Comparison of ENCODE assay signal across 20 cellular contexts in genomic region chr12:93530358-93530757, GRCh38. TPM values are rescaled to one million over a fixed set of nuclear protein-coding genes. Genes with fewer than 3 reads are reported as not detected.
DNase-seq lines count a peak whose midpoint lies in the region; ATAC-seq, FAIRE-seq and TF ChIP-seq lines count a peak whose summit lies in the region.
"Had no signal": no experiment of that assay in that cellular context is flagged by ENCODE, and none has a peak within 500 bp of the region (broad histone marks: within the 10 kb centered on the region; RNA-seq: fewer than 3 reads in every experiment).

No MANE protein-coding gene starts in this region.

- peak overlapping the region; percentile 24 for H2AFZ ChIP-seq in endothelial cell of umbilical vein (ENCODE audit: low read depth, low read length)

- no peak overlapping the region for H3K9ac ChIP-seq in endothelial cell of umbilical vein (replicated peaks; ENCODE audit: extremely low read depth, insufficient read depth, low read length)

- intact Hi-C loops in activated naive CD4-positive, alpha-beta T cell treated with anti-CD3 and anti-CD28 coated beads for 36 hours (cut with micrococcal nuclease): no loop called here
- intact Hi-C loops in endothelial cell of umbilical vein (cut with micrococcal nuclease): no loop called here

- dilution Hi-C loops in endothelial cell of umbilical vein (cut with MboI; ENCODE audit: extremely low pct_ligation_motif_present, low sequenced_read_pairs): no loop called here

- CTCF ChIA-PET in activated naive CD4-positive, alpha-beta T cell treated with anti-CD3 and anti-CD28 coated beads for 36 hours (lab: Charles Lee): interaction anchor here (0.5 to 1.0 kb wide), 3 partner anchors 8 to 596 kb away, joined by 3 to 5 read pairs (median 5); no protein-coding TSS in a partner anchor
- CTCF ChIA-PET in endothelial cell of umbilical vein (lab: Charles Lee): interaction anchor here (0.6 to 1.1 kb wide), 3 partner anchors 39 to 572 kb away, joined by 3 to 5 read pairs (median 3); no protein-coding TSS in a partner anchor

- H4K20me1 ChIP-seq in endothelial cell of umbilical vein (replicated peaks; ENCODE audit: control insufficient read depth, extremely low read depth, insufficient read depth, low read length): no peaks in the 10 kb centered on the region

- BruUV-seq in endothelial cell of umbilical vein (replicated peaks; lab: Mats Ljungman, UMichigan): no TSS peak

- H3K9me3 Mint-ChIP-seq in activated naive CD4-positive, alpha-beta T cell treated with anti-CD3 and anti-CD28 coated beads for 36 hours: no peaks in the 10 kb centered on the region
- no peaks in the 10 kb centered on the region for H3K9me3 Mint-ChIP-seq in activated naive CD4-positive, alpha-beta T cell treated with anti-CD3 and anti-CD28 coated beads, Interleukin-2, amount 50 U/mL, for 72 hours
- H3K9me3 Mint-ChIP-seq in type B pancreatic cell: no peaks in the 10 kb centered on the region

- no peaks in the 10 kb centered on the region for H3K79me2 ChIP-seq in endothelial cell of umbilical vein (ENCODE audit: control insufficient read depth, insufficient read depth, low read length)

- peak; percentile 76 for FAIRE-seq in endothelial cell of umbilical vein (lab: Jason Lieb, UNC)
- FAIRE-seq: endometrium, frontal cortex had no signal

- DNase-seq in activated naive CD4-positive, alpha-beta T cell treated with anti-CD3 and anti-CD28 coated beads for 36 hours: peak; percentile 21
- DNase-seq in activated naive CD4-positive, alpha-beta T cell treated with anti-CD3 and anti-CD28 coated beads, Interleukin-2, amount 50 U/mL, for 72 hours (ENCODE audit: low spot score in 2 of 2): no peak
- DNase-seq in T-helper 17 cell (no peak), endothelial cell of umbilical vein (ENCODE audit: low read depth, low spot score) (peak; percentile 73), type B pancreatic cell (ENCODE audit: extremely low spot score, unreplicated experiment) (peak; percentile 7), H4 (ENCODE audit: low spot score) (no peak), NK-92 (lab: John Stamatoyannopoulos, UW; ENCODE audit: unreplicated experiment) (no peak)
- DNase-seq: activated T-cell treated with anti-CD3 and anti-CD28 coated beads, Interleukin-2, amount 50 U/mL, for 1 hour; central memory CD4-positive, alpha-beta T cell; MG63; NCI-H187 treated with DMSO at 0.1 percent for 48 hours; NCI-H446 treated with DMSO at 0.1 percent for 48 hours; right cardiac atrium; SHP77 treated with DMSO at 0.1 percent for 48 hours had no signal

- POLR2A ChIA-PET in endothelial cell of umbilical vein (lab: Charles Lee): interaction anchor here (0.7 kb wide), 1 partner anchor 763 kb away, joined by 3 read pairs; no protein-coding TSS in a partner anchor

- no peaks in the 10 kb centered on the region for H3K9me1 ChIP-seq in endothelial cell of umbilical vein (replicated peaks; ENCODE audit: control insufficient read depth, extremely low read depth, insufficient read depth, low read length)

- no peak overlapping the region for H3K4me3 ChIP-seq in endothelial cell of umbilical vein (replicated peaks in 1 of 3; ENCODE audit: insufficient read depth in 1 of 3, low read depth in 1 of 3, low read length in 3 of 3)
- H3K4me3 ChIP-seq: MG63, vagina had no signal

- no peak for TF ChIP-seq CTCF in endothelial cell of umbilical vein (IDR thresholded peaks at IDR 0.05; ENCODE audit: extremely low read depth in 1 of 2, insufficient read depth in 1 of 2, low read depth in 1 of 2, low read length in 2 of 2)
- no peak for TF ChIP-seq CTCF in type B pancreatic cell (conservative IDR thresholded peaks at IDR 0.05)

- peaks cover 15% of the 10 kb centered on the region for H3K4me1 Mint-ChIP-seq in activated naive CD4-positive, alpha-beta T cell treated with anti-CD3 and anti-CD28 coated beads for 36 hours (ENCODE audit: low read depth)
- H3K4me1 Mint-ChIP-seq in T-helper 17 cell (peaks cover 10% of the 10 kb centered on the region), type B pancreatic cell (ENCODE audit: unreplicated experiment) (peaks cover 5% of the 10 kb centered on the region)

- TF ChIP-seq POLR2A in endothelial cell of umbilical vein (IDR thresholded peaks at IDR 0.05; ENCODE audit: low read depth, low read length): no peak

- H3K4me3 Mint-ChIP-seq in activated naive CD4-positive, alpha-beta T cell treated with anti-CD3 and anti-CD28 coated beads for 36 hours: no peak overlapping the region
- H3K4me3 Mint-ChIP-seq in T-helper 17 cell (no peak overlapping the region), type B pancreatic cell (no peak overlapping the region)

- no peak overlapping the region for H3K27ac ChIP-seq in endothelial cell of umbilical vein (ENCODE audit: insufficient read depth, low read depth, low read length)
- H3K27ac ChIP-seq: neutrophil, vagina had no signal

- ATAC-seq in activated naive CD4-positive, alpha-beta T cell treated with anti-CD3 and anti-CD28 coated beads, Interleukin-2, amount 50 U/mL, for 72 hours: no peak
- no peak for ATAC-seq in T-helper 17 cell
- no peak for ATAC-seq in HG02571 (IDR thresholded peaks at IDR 0.05; ENCODE audit: unreplicated experiment)
- ATAC-seq: left lobe of liver, right cardiac atrium had no signal

- H3K27me3 Mint-ChIP-seq in activated naive CD4-positive, alpha-beta T cell treated with anti-CD3 and anti-CD28 coated beads for 36 hours (ENCODE audit: low read depth): peaks cover 2% of the 10 kb centered on the region
- H3K27me3 Mint-ChIP-seq in T-helper 17 cell (no peaks in the 10 kb centered on the region), type B pancreatic cell (no peaks in the 10 kb centered on the region)

- no peak overlapping the region for H3K4me2 ChIP-seq in endothelial cell of umbilical vein (ENCODE audit: insufficient read depth, low read length)

- H3K27me3 ChIP-seq in endothelial cell of umbilical vein (ENCODE audit: control insufficient read depth in 2 of 2, insufficient read depth in 2 of 2, low read length in 2 of 2): peaks cover 0 to 2% of the 10 kb centered on the region in 2 experiments
- H3K27me3 ChIP-seq: MG63, neutrophil, vagina had no signal

- H3K36me3 Mint-ChIP-seq in activated naive CD4-positive, alpha-beta T cell treated with anti-CD3 and anti-CD28 coated beads for 36 hours (ENCODE audit: low read depth): no peaks in the 10 kb centered on the region
- H3K36me3 Mint-ChIP-seq in activated naive CD4-positive, alpha-beta T cell treated with anti-CD3 and anti-CD28 coated beads, Interleukin-2, amount 50 U/mL, for 72 hours: no peaks in the 10 kb centered on the region
- H3K36me3 Mint-ChIP-seq in T-helper 17 cell (ENCODE audit: low read depth) (peaks cover 2% of the 10 kb centered on the region), type B pancreatic cell (no peaks in the 10 kb centered on the region)

- H3K4me1 ChIP-seq in endothelial cell of umbilical vein (ENCODE audit: control insufficient read depth, extremely low read depth, insufficient read depth, low read length): peaks cover 5% of the 10 kb centered on the region
- H3K4me1 ChIP-seq: vagina had no signal

- no peak overlapping the region for H3K27ac Mint-ChIP-seq in activated naive CD4-positive, alpha-beta T cell treated with anti-CD3 and anti-CD28 coated beads for 36 hours
- peak overlapping the region in 1 of 2 donors; percentile 76 for H3K27ac Mint-ChIP-seq in activated naive CD4-positive, alpha-beta T cell treated with anti-CD3 and anti-CD28 coated beads, Interleukin-2, amount 50 U/mL, for 72 hours
- H3K27ac Mint-ChIP-seq in T-helper 17 cell (peak overlapping the region; percentile 69), type B pancreatic cell (no peak overlapping the region)

- H3K9me3 ChIP-seq in T-helper 17 cell (ENCODE audit: control insufficient read depth, low read length, poor library complexity, severe bottlenecking): no peaks in the 10 kb centered on the region
- H3K9me3 ChIP-seq in endothelial cell of umbilical vein (replicated peaks; ENCODE audit: control insufficient read depth, insufficient read depth, low read length): no peaks in the 10 kb centered on the region
- H3K9me3 ChIP-seq: MG63, neutrophil, vagina had no signal

- H3K36me3 ChIP-seq in endothelial cell of umbilical vein (ENCODE audit: control insufficient read depth in 2 of 2, extremely low read depth in 1 of 2, insufficient read depth in 2 of 2, low read length in 2 of 2): no peaks in the 10 kb centered on the region
- H3K36me3 ChIP-seq: MG63, neutrophil, vagina had no signal

TF ChIP-seq in endothelial cell of umbilical vein, 7 proteins besides CTCF, POLR2A, EP300 and RAD21:
- no peak for TF ChIP-seq FOS (IDR thresholded peaks at IDR 0.05; ENCODE audit: borderline replicate concordance, insufficient read depth, low read length)
- TF ChIP-seq JUN (IDR thresholded peaks at IDR 0.05; ENCODE audit: borderline replicate concordance, insufficient read depth, insufficient read length, low read depth): no peak
- no peak for TF ChIP-seq GATA2 (IDR thresholded peaks at IDR 0.05; ENCODE audit: insufficient read depth, insufficient read length, low read depth, low read length)
- no peak for TF ChIP-seq MYC (IDR thresholded peaks at IDR 0.05; ENCODE audit: low read depth, low read length)
- TF ChIP-seq MAX (IDR thresholded peaks at IDR 0.05; ENCODE audit: insufficient read depth, insufficient read length): no peak
- no peak for TF ChIP-seq POLR2AphosphoS5 (IDR thresholded peaks at IDR 0.05; ENCODE audit: insufficient read depth, low read depth, low read length)
- no peak for TF ChIP-seq EZH2 (IDR thresholded peaks at IDR 0.05; ENCODE audit: borderline replicate concordance, low read depth, low read length, severe bottlenecking)

RNA-seq across cellular contexts. Expression of gene SOCS2, which starts 42.1 kb away (rescaled TPM):
- 10 to 100 TPM; 15.9 to 17.5 TPM for total RNA-seq in activated naive CD4-positive, alpha-beta T cell treated with anti-CD3 and anti-CD28 coated beads for 36 hours
- 10 to 100 TPM in 1 of 2 donors, 1 to 10 TPM in 1; 5.1 to 13.1 TPM for total RNA-seq in activated naive CD4-positive, alpha-beta T cell treated with anti-CD3 and anti-CD28 coated beads, Interleukin-2, amount 50 U/mL, for 72 hours
- total RNA-seq in T-helper 17 cell: 10 to 100 TPM; 24.3 to 37.7 TPM
- 4.1 and 5.6 TPM in 2 replicates for total RNA-seq in endothelial cell of umbilical vein
- polyA plus RNA-seq in endothelial cell of umbilical vein: 2.4 and 3.5 TPM in 2 replicates
- 1.9 and 3.3 TPM in 2 replicates for polyA plus RNA-seq in endothelial cell of umbilical vein (2011; cell fraction: cytosol; rRNA removed)
- 4.7 and 5.5 TPM in 2 replicates for polyA plus RNA-seq in endothelial cell of umbilical vein (2011; cell fraction: nucleus; rRNA removed)
- 0.46 and 0.62 TPM in 2 replicates for polyA plus RNA-seq in endothelial cell of umbilical vein (2012)
- polyA minus RNA-seq in endothelial cell of umbilical vein: 3.4 and 4.2 TPM in 2 replicates
- 3.2 TPM for polyA minus RNA-seq in endothelial cell of umbilical vein (2011; cell fraction: cytosol; rRNA and poly(A)+ RNA removed)
- polyA minus RNA-seq in endothelial cell of umbilical vein (2011; cell fraction: nucleus; rRNA and poly(A)+ RNA removed): 2.1 and 2.7 TPM in 2 replicates
- total RNA-seq in type B pancreatic cell (ENCODE audit: low replicate concordance): 4.4 and 16.4 TPM in 2 replicates
- total RNA-seq in H4 (2014; rRNA removed; shearing (Covaris generic)): 5.7 and 6.1 TPM in 2 replicates

Comparison
In these comparisons a context has a peak if more than half of its experiments do, and no peak if none do; other contexts are left out.
1. DNase-seq: peak in activated naive CD4-positive, alpha-beta T cell treated with anti-CD3 and anti-CD28 coated beads for 36 hours (single experiment), endothelial cell of umbilical vein (single experiment) and type B pancreatic cell (single experiment); none in activated naive CD4-positive, alpha-beta T cell treated with anti-CD3 and anti-CD28 coated beads, Interleukin-2, amount 50 U/mL, for 72 hours (0 of 2), T-helper 17 cell (0 of 3), H4 (single experiment) and NK-92 (single experiment).